In genomic region chr15:76309561-76310330, GRCh38 we compare ENCODE assay signal across 8 cellular contexts. TPM values are rescaled to one million over a fixed set of nuclear protein-coding genes. Genes with fewer than 3 reads are reported as not detected.
DNase-seq lines count a peak whose midpoint lies in the region; ATAC-seq and TF ChIP-seq lines count a peak whose summit lies in the region.

No MANE protein-coding gene starts in this region.

- no peaks in the 10 kb centered on the region for H3K27me3 Mint-ChIP-seq in activated CD8-positive, alpha-beta T cell treated with anti-CD3 and anti-CD28 coated beads for 36 hours
- H3K27me3 Mint-ChIP-seq in type B pancreatic cell, result no peaks in the 10 kb centered on the region

- POLR2A ChIA-PET in activated CD8-positive, alpha-beta T cell treated with anti-CD3 and anti-CD28 coated beads for 36 hours (lab: Charles Lee), result interaction anchor here (1.2 kb wide), 1 partner anchor 15 kb away, joined by 5 read pairs; no protein-coding TSS in a partner anchor

- TF ChIP-seq CTCF in heart right ventricle (IDR thresholded peaks at IDR 0.05) (no peak), type B pancreatic cell (conservative IDR thresholded peaks at IDR 0.05) (no peak), tibial nerve (IDR thresholded peaks at IDR 0.05) (no peak), prostate gland (IDR thresholded peaks at IDR 0.05) (no peak)
- TF ChIP-seq CTCF in activated CD8-positive, alpha-beta T cell treated with anti-CD3 and anti-CD28 coated beads for 36 hours (IDR thresholded peaks at IDR 0.05), result no peak

- DNase-seq in heart right ventricle, result no peak
- DNase-seq in cardiac septum (ENCODE audit: low spot score), result no peak
- DNase-seq in activated CD8-positive, alpha-beta T cell treated with anti-CD3 and anti-CD28 coated beads for 36 hours, result no peak
- peak; percentile 42 for DNase-seq in iris pigment epithelial cell (ENCODE audit: low read depth)
- no peak for DNase-seq in type B pancreatic cell (ENCODE audit: extremely low spot score, unreplicated experiment)
- no peak for DNase-seq in GM03348 (ENCODE audit: low spot score)
- DNase-seq in tibial nerve (ENCODE audit: low spot score in 2 of 2), result no peak
- no peak for DNase-seq in prostate gland (ENCODE audit: low spot score)

- no peak for ATAC-seq in heart right ventricle
- ATAC-seq in activated CD8-positive, alpha-beta T cell treated with anti-CD3 and anti-CD28 coated beads for 36 hours, result no peak

- H3K27ac ChIP-seq in heart right ventricle, result peak overlapping the region in 2 of 10 donors; percentile 91 to 92
- peak overlapping the region in 1 of 4 donors; percentile 86 for H3K27ac ChIP-seq in tibial nerve
- no peak overlapping the region for H3K27ac ChIP-seq in prostate gland

- WGBS in heart right ventricle, 2 donors, result 82 to 86% methylated on average over 14 of the region's 14 CpGs
- 81 to 82% methylated on average over 14 of the region's 14 CpGs for WGBS in tibial nerve, 2 donors
- WGBS in prostate gland, result 74% methylated on average over 14 of the region's 14 CpGs

- H3K36me3 ChIP-seq in heart right ventricle (no peaks in the 10 kb centered on the region), tibial nerve (no peaks in the 10 kb centered on the region), prostate gland (no peaks in the 10 kb centered on the region)

- CTCF ChIA-PET in activated CD8-positive, alpha-beta T cell treated with anti-CD3 and anti-CD28 coated beads for 36 hours (lab: Charles Lee), result interaction anchor here (1.1 kb wide), 1 partner anchor 11 kb away, joined by 3 read pairs; no protein-coding TSS in a partner anchor

- no peaks in the 10 kb centered on the region for H3K9me3 ChIP-seq in heart right ventricle
- H3K9me3 ChIP-seq in tibial nerve, result no peaks in the 10 kb centered on the region
- H3K9me3 ChIP-seq in prostate gland, result no peaks in the 10 kb centered on the region

- H3K27ac Mint-ChIP-seq in activated CD8-positive, alpha-beta T cell treated with anti-CD3 and anti-CD28 coated beads for 36 hours, result peak overlapping the region; percentile 64
- peak overlapping the region; percentile 79 for H3K27ac Mint-ChIP-seq in type B pancreatic cell

- TF ChIP-seq POLR2A in tibial nerve (IDR thresholded peaks at IDR 0.05), result no peak
- no peak for TF ChIP-seq POLR2A in prostate gland (IDR thresholded peaks at IDR 0.05)

- no peaks in the 10 kb centered on the region for H3K27me3 ChIP-seq in heart right ventricle
- no peaks in the 10 kb centered on the region for H3K27me3 ChIP-seq in tibial nerve
- no peaks in the 10 kb centered on the region for H3K27me3 ChIP-seq in prostate gland (replicated peaks; ENCODE audit: insufficient read depth)

- H3K4me1 Mint-ChIP-seq in activated CD8-positive, alpha-beta T cell treated with anti-CD3 and anti-CD28 coated beads for 36 hours (ENCODE audit: low read depth), result peaks cover 39% of the 10 kb centered on the region
- peaks cover 35% of the 10 kb centered on the region for H3K4me1 Mint-ChIP-seq in type B pancreatic cell (ENCODE audit: unreplicated experiment)

- intact Hi-C loops in heart right ventricle (cut with DNase I), result no loop called here
- intact Hi-C loops in cardiac septum (cut with DNase I), result no loop called here
- intact Hi-C loops in activated CD8-positive, alpha-beta T cell treated with anti-CD3 and anti-CD28 coated beads for 36 hours (cut with micrococcal nuclease), result no loop called here
- intact Hi-C loops in prostate gland (cut with DNase I), result loop anchor here (10.0 kb wide), 1 partner anchor 115 kb away; no protein-coding TSS in a partner anchor

- H3K36me3 Mint-ChIP-seq in activated CD8-positive, alpha-beta T cell treated with anti-CD3 and anti-CD28 coated beads for 36 hours (ENCODE audit: low read depth), result peaks cover 19% of the 10 kb centered on the region
- peaks cover 21% of the 10 kb centered on the region for H3K36me3 Mint-ChIP-seq in type B pancreatic cell

- H3K4me1 ChIP-seq in heart right ventricle (peaks cover 8 to 58% (median 28%) of the 10 kb centered on the region in 9 donors), tibial nerve (peaks cover 0 to 27% (median 8%) of the 10 kb centered on the region in 4 donors), prostate gland (replicated peaks) (no peaks in the 10 kb centered on the region)

- TF ChIP-seq EP300 in tibial nerve (IDR thresholded peaks at IDR 0.05), result no peak

- H3K4me3 ChIP-seq in heart right ventricle, result peak overlapping the region in 8 of 10 donors; percentile 76 to 94 (median 82)
- no peak overlapping the region for H3K4me3 ChIP-seq in tibial nerve
- H3K4me3 ChIP-seq in prostate gland, result no peak overlapping the region

- peak overlapping the region; percentile 90 for H3K4me3 Mint-ChIP-seq in activated CD8-positive, alpha-beta T cell treated with anti-CD3 and anti-CD28 coated beads for 36 hours
- H3K4me3 Mint-ChIP-seq in type B pancreatic cell, result peak overlapping the region; percentile 93

- peaks cover 3% of the 10 kb centered on the region for H3K9me3 Mint-ChIP-seq in activated CD8-positive, alpha-beta T cell treated with anti-CD3 and anti-CD28 coated beads for 36 hours
- H3K9me3 Mint-ChIP-seq in type B pancreatic cell, result peaks cover 10% of the 10 kb centered on the region

RNA-seq across cellular contexts. Expression of gene ETFA, which starts 1.5 kb away (rescaled TPM):
- 100 to 1,000 TPM; 327 to 541 (median 464) TPM for total RNA-seq in heart right ventricle
- 100 to 1,000 TPM; 103 to 217 TPM for polyA plus RNA-seq in heart right ventricle
- 351 TPM for total RNA-seq in cardiac septum
- total RNA-seq in activated CD8-positive, alpha-beta T cell treated with anti-CD3 and anti-CD28 coated beads for 36 hours, result 100 to 1,000 TPM; 159 to 164 TPM
- total RNA-seq in type B pancreatic cell (ENCODE audit: low replicate concordance), result 135 and 149 TPM in 2 replicates
- 10 to 100 TPM; 59.2 to 96.9 (median 75.5) TPM for total RNA-seq in tibial nerve
- total RNA-seq in prostate gland, result 10 to 100 TPM; 68.6 to 82.8 TPM

RNA-seq across cellular contexts. Expression of gene ISL2, which starts 26.8 kb away (rescaled TPM):
- total RNA-seq in heart right ventricle (under 1 TPM in 1 of 10 donors, not detected in 9; 0.16 TPM), cardiac septum (not detected), type B pancreatic cell (ENCODE audit: low replicate concordance) (1.2 and 4.5 TPM in 2 replicates), tibial nerve (not detected), prostate gland (1 to 10 TPM in 1 of 2 donors, under 1 TPM in 1; 0.77 to 2.4 TPM)
- not detected for polyA plus RNA-seq in heart right ventricle
- total RNA-seq in activated CD8-positive, alpha-beta T cell treated with anti-CD3 and anti-CD28 coated beads for 36 hours, result under 1 TPM in 1 of 2 experiments, not detected in 1; 0.22 TPM

Comparison
In these comparisons a context has a peak if more than half of its experiments do, and no peak if none do; other contexts are left out.
1. H3K4me3 ChIP-seq: peak in heart right ventricle (8 of 10); none in tibial nerve (0 of 4) and prostate gland (0 of 2).